ENCODE assay signal across 16 cellular contexts in genomic region chr11:114153224-114153623, GRCh38.
DNase-seq lines count a peak whose midpoint lies in the region; ATAC-seq and TF ChIP-seq lines count a peak whose summit lies in the region.
"Had no signal": no experiment of that assay in that cellular context is flagged by ENCODE, and none has a peak within 500 bp of the region (broad histone marks: within the 10 kb centered on the region; RNA-seq: fewer than 3 reads in every experiment).

No MANE protein-coding gene starts in this region.

- 5% methylated on average over 4 of the region's 4 CpGs for WGBS in right lobe of liver (ENCODE audit: insufficient coverage, low coverage, low lambda C conversion rate, missing lambda C conversion rate)

- TF ChIP-seq POLR2A in right lobe of liver (IDR thresholded peaks at IDR 0.05): peak; percentile 37

- peak overlapping the region; percentile 98 for H3K27ac ChIP-seq in 22Rv1
- H3K27ac ChIP-seq in right lobe of liver: peak overlapping the region; percentile 85 to 98 (median 91)
- peak overlapping the region; percentile 89 for H3K27ac ChIP-seq in subcutaneous abdominal adipose tissue (ENCODE audit: low read depth, low read length)

- peaks cover 22% of the 10 kb centered on the region for H3K4me1 Mint-ChIP-seq in activated CD4-positive, alpha-beta T cell treated with anti-CD3 and anti-CD28 coated beads, Interleukin-2, amount 10 ng/mL, durations not matched to agents 24 days and 14 days

- H3K4me3 Mint-ChIP-seq in activated CD4-positive, alpha-beta T cell treated with anti-CD3 and anti-CD28 coated beads, Interleukin-2, amount 10 ng/mL, durations not matched to agents 24 days and 14 days: no peak overlapping the region
- H3K4me3 Mint-ChIP-seq: activated naive CD4-positive, alpha-beta T cell treated with anti-CD3 and anti-CD28 coated beads, Interleukin-2, amount 10 ng/mL, durations not matched to agents 7 days and 5 days; dendritic cell treated with granulocyte-macrophage colony-stimulating factor and Interleukin-4, amounts not matched to agents 40 ng/mL and 50 ng/mL, for 4 days; HFFc6 had no signal

- intact Hi-C loops in right lobe of liver (cut with DNase I): loop anchor here in 1 of 2 donors (10.0 kb wide), 1 partner anchor 88 kb away; no protein-coding TSS in a partner anchor
- intact Hi-C loops in activated CD4-positive, alpha-beta T cell treated with anti-CD3 and anti-CD28 coated beads, Interleukin-2, amount 10 ng/mL, durations not matched to agents 24 days and 14 days (cut with micrococcal nuclease): no loop called here

- peak overlapping the region; percentile 82 for H3K9ac ChIP-seq in adipocyte (ENCODE audit: low read length)
- no peak overlapping the region for H3K9ac ChIP-seq in subcutaneous abdominal adipose tissue (ENCODE audit: low read length in 5 of 5)

- H3K27me3 ChIP-seq in adipocyte (replicated peaks; ENCODE audit: control insufficient read depth, insufficient read depth, low read length) (no peaks in the 10 kb centered on the region), right lobe of liver (no peaks in the 10 kb centered on the region), subcutaneous abdominal adipose tissue (ENCODE audit: control insufficient read depth in 5 of 5, insufficient read depth in 4 of 5, low read length in 5 of 5) (no peaks in the 10 kb centered on the region)

- H3K9me3 ChIP-seq in adipocyte (ENCODE audit: control insufficient read depth, low read length): no peaks in the 10 kb centered on the region
- no peaks in the 10 kb centered on the region for H3K9me3 ChIP-seq in right lobe of liver
- no peaks in the 10 kb centered on the region for H3K9me3 ChIP-seq in subcutaneous abdominal adipose tissue (ENCODE audit: control insufficient read depth in 5 of 5, low read length in 5 of 5)

- H3K4me3 ChIP-seq in adipocyte (ENCODE audit: low read length) (no peak overlapping the region), right lobe of liver (no peak overlapping the region), subcutaneous abdominal adipose tissue (ENCODE audit: low read depth in 1 of 5, low read length in 5 of 5) (no peak overlapping the region)

- H3K27ac Mint-ChIP-seq in activated CD4-positive, alpha-beta T cell treated with anti-CD3 and anti-CD28 coated beads, Interleukin-2, amount 10 ng/mL, durations not matched to agents 24 days and 14 days: no peak overlapping the region
- H3K27ac Mint-ChIP-seq: activated naive CD4-positive, alpha-beta T cell treated with anti-CD3 and anti-CD28 coated beads, Interleukin-2, amount 10 ng/mL, durations not matched to agents 7 days and 5 days; dendritic cell treated with granulocyte-macrophage colony-stimulating factor and Interleukin-4, amounts not matched to agents 40 ng/mL and 50 ng/mL, for 4 days; HFFc6 had no signal

- no peaks in the 10 kb centered on the region for H3K36me3 Mint-ChIP-seq in activated CD4-positive, alpha-beta T cell treated with anti-CD3 and anti-CD28 coated beads, Interleukin-2, amount 10 ng/mL, durations not matched to agents 24 days and 14 days (ENCODE audit: low read depth)

- peaks cover 36% of the 10 kb centered on the region for H3K36me3 ChIP-seq in adipocyte (ENCODE audit: control insufficient read depth, insufficient read depth, low read length, severe bottlenecking)
- peaks cover 0 to 21% (median 8%) of the 10 kb centered on the region in 4 donors for H3K36me3 ChIP-seq in right lobe of liver
- H3K36me3 ChIP-seq in subcutaneous abdominal adipose tissue (ENCODE audit: control insufficient read depth in 5 of 5, insufficient read depth in 5 of 5, low read length in 5 of 5): peaks cover 0 to 23% (median 22%) of the 10 kb centered on the region in 5 donors

- peaks cover 88% of the 10 kb centered on the region for H3K4me1 ChIP-seq in adipocyte (ENCODE audit: control insufficient read depth, insufficient read depth, low read length)
- H3K4me1 ChIP-seq in right lobe of liver: peaks cover 0 to 92% (median 43%) of the 10 kb centered on the region in 4 donors
- H3K4me1 ChIP-seq in subcutaneous abdominal adipose tissue (ENCODE audit: control insufficient read depth in 5 of 5, insufficient read depth in 5 of 5, low read length in 5 of 5): peaks cover 19 to 90% (median 76%) of the 10 kb centered on the region in 5 donors

- no peak for DNase-seq in adipocyte (ENCODE audit: low read depth)
- DNase-seq in right lobe of liver: peak; percentile 61 to 90 (median 71)
- DNase-seq in epidermal melanocyte (ENCODE audit: insufficient read length, low spot score): no peak
- no peak for DNase-seq in NOMO-1 (lab: John Stamatoyannopoulos, UW; ENCODE audit: unreplicated experiment in 2 of 2)
- DNase-seq in activated CD4-positive, alpha-beta T cell treated with anti-CD3 and anti-CD28 coated beads, Interleukin-2, amount 10 ng/mL, durations not matched to agents 24 days and 14 days: no peak
- DNase-seq in DMS79 treated with DMSO at 0.1 percent for 48 hours (lab: John Stamatoyannopoulos, UW): no peak
- DNase-seq: activated CD4-positive, alpha-beta T cell treated with anti-CD3 and anti-CD28 coated beads, Interleukin-2, amount 50 U/mL, for 4 hours; activated naive CD4-positive, alpha-beta T cell treated with anti-CD3 and anti-CD28 coated beads, Interleukin-2, amount 10 ng/mL, durations not matched to agents 7 days and 5 days; HFFc6; NCI-H2171; nucleus accumbens; stimulated activated CD4-positive, alpha-beta T cell treated with anti-CD3 and anti-CD28 coated beads, Interleukin-4, amount 100 ng/mL, for 24 hours had no signal

- ATAC-seq in right lobe of liver: peak; percentile 68 to 78 (median 75)
- ATAC-seq: Panc1 had no signal

- H3K9me3 Mint-ChIP-seq in activated CD4-positive, alpha-beta T cell treated with anti-CD3 and anti-CD28 coated beads, Interleukin-2, amount 10 ng/mL, durations not matched to agents 24 days and 14 days: peaks cover 9% of the 10 kb centered on the region
- H3K9me3 Mint-ChIP-seq: activated naive CD4-positive, alpha-beta T cell treated with anti-CD3 and anti-CD28 coated beads, Interleukin-2, amount 10 ng/mL, durations not matched to agents 7 days and 5 days; dendritic cell treated with granulocyte-macrophage colony-stimulating factor and Interleukin-4, amounts not matched to agents 40 ng/mL and 50 ng/mL, for 4 days; HFFc6 had no signal

- TF ChIP-seq CTCF in 22Rv1 (IDR thresholded peaks at IDR 0.05): no peak
- TF ChIP-seq CTCF in right lobe of liver (IDR thresholded peaks at IDR 0.05): no peak

- peaks cover 12% of the 10 kb centered on the region for H3K27me3 Mint-ChIP-seq in activated CD4-positive, alpha-beta T cell treated with anti-CD3 and anti-CD28 coated beads, Interleukin-2, amount 10 ng/mL, durations not matched to agents 24 days and 14 days

Comparison
In these comparisons a context has a peak if more than half of its experiments do, and no peak if none do; other contexts are left out.
1. DNase-seq: peak in right lobe of liver (3 of 3); none in adipocyte (single experiment), epidermal melanocyte (single experiment), NOMO-1 (0 of 2), activated CD4-positive, alpha-beta T cell treated with anti-CD3 and anti-CD28 coated beads, Interleukin-2, amount 10 ng/mL, durations not matched to agents 24 days and 14 days (single experiment) and DMS79 treated with DMSO at 0.1 percent for 48 hours (single experiment).
2. Peak in every context shown above with its lines, with median percentiles within 50 percentile points of each other: H3K27ac ChIP-seq.